9 cellular contexts compared by ENCODE assay signal in genomic region chr6:136761227-136761922, GRCh38. TPM values are rescaled to one million over a fixed set of nuclear protein-coding genes. Genes with fewer than 3 reads are reported as not detected.
DNase-seq lines count a peak whose midpoint lies in the region; ATAC-seq and TF ChIP-seq lines count a peak whose summit lies in the region.
"Had no signal": no experiment of that assay in that cellular context is flagged by ENCODE, and none has a peak within 500 bp of the region (broad histone marks: within the 10 kb centered on the region; RNA-seq: fewer than 3 reads in every experiment).

No MANE protein-coding gene starts in this region.

- POLR2A ChIA-PET in MCF 10A (lab: Yijun Ruan, JAX): interaction anchor here (0.7 to 2.7 kb wide), 8 partner anchors 10 to 92 kb away, joined by 3 to 10 read pairs (median 6); partner anchors contain the start of gene MAP3K5

- H3K9me3 Mint-ChIP-seq in IgD-negative memory B cell (no peaks in the 10 kb centered on the region), MCF 10A (ENCODE audit: unreplicated experiment) (no peaks in the 10 kb centered on the region)

- DNase-seq in CD1c-positive myeloid dendritic cell (ENCODE audit: extremely low spot score) (peak; percentile 37), MCF 10A (ENCODE audit: unreplicated experiment) (no peak), DMS53 treated with DMSO at 0.1 percent for 48 hours (lab: John Stamatoyannopoulos, UW; ENCODE audit: unreplicated experiment) (no peak)
- DNase-seq in effector CD4-positive, alpha-beta T cell: no peak

- no peaks in the 10 kb centered on the region for H3K36me3 ChIP-seq in muscle layer of colon (ENCODE audit: insufficient read depth, low read length)

- no peaks in the 10 kb centered on the region for H3K9me3 ChIP-seq in muscle layer of colon (ENCODE audit: low read length)

- H3K4me3 Mint-ChIP-seq in IgD-negative memory B cell (peak overlapping the region; percentile 17 to 90 (median 57)), MCF 10A (ENCODE audit: unreplicated experiment) (peak overlapping the region; percentile 17)

- no peak for TF ChIP-seq CTCF in MCF 10A (IDR thresholded peaks at IDR 0.05; ENCODE audit: unreplicated experiment)

- CTCF ChIA-PET in MCF 10A (lab: Yijun Ruan, JAX): interaction anchor here (0.6 to 1.4 kb wide), 5 partner anchors 10 to 93 kb away, joined by 3 to 6 read pairs (median 3); no protein-coding TSS in a partner anchor

- intact Hi-C loops in MCF 10A (cut with micrococcal nuclease): no loop called here

- H3K27me3 Mint-ChIP-seq in IgD-negative memory B cell (no peaks in the 10 kb centered on the region), MCF 10A (ENCODE audit: insufficient read depth, unreplicated experiment) (no peaks in the 10 kb centered on the region)

- BruUV-seq in MCF 10A (replicated peaks; lab: Mats Ljungman, UMichigan): no TSS peak

- ATAC-seq in HG02870 (IDR thresholded peaks at IDR 0.05; ENCODE audit: unreplicated experiment): no peak
- ATAC-seq in HG02973 (IDR thresholded peaks at IDR 0.05; ENCODE audit: unreplicated experiment): no peak
- ATAC-seq: HCT116 had no signal

- H3K27me3 ChIP-seq in muscle layer of colon (ENCODE audit: control insufficient read depth in 1 of 2, insufficient read depth in 2 of 2, low read length in 2 of 2): no peaks in the 10 kb centered on the region

- no peak overlapping the region for H3K9ac ChIP-seq in muscle layer of colon (ENCODE audit: low read length)

- peaks cover 33% of the 10 kb centered on the region for H3K4me1 ChIP-seq in muscle layer of colon (ENCODE audit: insufficient read depth, low read length)

- H3K27ac Mint-ChIP-seq in IgD-negative memory B cell: peak overlapping the region; percentile 76 to 89 (median 84)
- peak overlapping the region; percentile 32 for H3K27ac Mint-ChIP-seq in MCF 10A (ENCODE audit: low read depth, unreplicated experiment)

- peak overlapping the region in 1 of 2 donors; percentile 0 for H3K4me3 ChIP-seq in muscle layer of colon (ENCODE audit: low read depth in 1 of 2, low read length in 2 of 2)

- H3K4me1 Mint-ChIP-seq in IgD-negative memory B cell (peaks cover 48 to 58% (median 51%) of the 10 kb centered on the region in 3 donors), MCF 10A (ENCODE audit: insufficient read depth, unreplicated experiment) (peaks cover 19% of the 10 kb centered on the region)

- no peaks in the 10 kb centered on the region for H3K36me3 Mint-ChIP-seq in IgD-negative memory B cell
- H3K36me3 Mint-ChIP-seq in MCF 10A (ENCODE audit: insufficient read depth, unreplicated experiment): no peaks in the 10 kb centered on the region

- H3K27ac ChIP-seq in muscle layer of colon (ENCODE audit: low read depth, low read length): peak overlapping the region; percentile 16

RNA-seq across cellular contexts. Expression of gene MAP3K5, which starts 30.9 kb away (rescaled TPM):
- 6.0 TPM for polyA plus RNA-seq in IgD-negative memory B cell
- total RNA-seq in MCF 10A (2022): 7.6 and 8.4 TPM in 2 replicates
